Comparison of ENCODE assay signal across 1 cellular context in genomic region chr16:11460820-11461594, GRCh38.
TF ChIP-seq lines count a peak whose summit lies in the region.

No MANE protein-coding gene starts in this region.

TF ChIP-seq in WTC11, 78 proteins besides CTCF, POLR2A, EP300 and RAD21 (continued from another document):
- TF ChIP-seq ELF4 (CRISPR knock-in tag; IDR thresholded peaks at IDR 0.05; ENCODE audit: low read depth) (no peak), ZNF263 (CRISPR knock-in tag; IDR thresholded peaks at IDR 0.05; ENCODE audit: low read depth) (no peak), ZBTB43 (CRISPR knock-in tag; IDR thresholded peaks at IDR 0.05) (no peak), JAZF1 (CRISPR knock-in tag; IDR thresholded peaks at IDR 0.05) (no peak), ZBTB21 (CRISPR knock-in tag; IDR thresholded peaks at IDR 0.05; ENCODE audit: borderline replicate concordance) (no peak), NFATC4 (CRISPR knock-in tag; IDR thresholded peaks at IDR 0.05) (no peak), OVOL2 (CRISPR knock-in tag; IDR thresholded peaks at IDR 0.05; ENCODE audit: borderline replicate concordance) (no peak), NR3C1 (CRISPR knock-in tag; conservative IDR thresholded peaks at IDR 0.05; ENCODE audit: low read depth) (no peak), ZNF416 (CRISPR knock-in tag; IDR thresholded peaks at IDR 0.05) (no peak), ZNF219 (CRISPR knock-in tag; IDR thresholded peaks at IDR 0.05; ENCODE audit: borderline replicate concordance) (no peak), ATF3 (CRISPR knock-in tag; conservative IDR thresholded peaks at IDR 0.05) (no peak), ZMAT4 (CRISPR knock-in tag; IDR thresholded peaks at IDR 0.05) (no peak), EMX1 (CRISPR knock-in tag; IDR thresholded peaks at IDR 0.05) (no peak)
